33 cellular contexts compared by ENCODE assay signal in the genomic region with DNA sequence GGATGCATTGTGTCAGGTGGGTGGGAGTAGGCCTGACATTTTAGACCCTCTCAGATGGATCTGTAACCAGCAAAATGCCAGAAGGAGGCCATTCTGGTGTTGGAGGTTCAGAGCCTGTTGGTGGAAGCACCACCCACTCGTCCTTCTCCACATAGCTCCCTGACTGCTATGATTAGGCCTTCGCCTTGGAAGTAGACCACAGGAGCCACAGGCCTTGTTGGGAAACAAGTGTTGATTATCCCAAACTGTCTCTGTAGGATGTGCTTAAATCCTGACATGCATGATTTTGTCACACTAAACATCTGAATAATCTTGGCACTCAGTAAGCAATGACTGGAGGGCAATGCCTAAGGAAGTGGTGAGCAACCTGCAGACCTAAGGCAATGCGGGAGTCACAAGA.
"Had no signal": no experiment of that assay in that cellular context is flagged by ENCODE, and none has a peak within 500 bp of the region (broad histone marks: within the 10 kb centered on the region; RNA-seq: fewer than 3 reads in every experiment).

No MANE protein-coding gene starts in this region.

- H3K27ac ChIP-seq: ovary, parathyroid adenoma, psoas muscle, right lobe of liver, sigmoid colon, skin epidermis, spleen, suprapubic skin, testis, tibial artery, transverse colon, upper lobe of right lung, uterus had no signal

- H3K27me3 Mint-ChIP-seq: stimulated activated memory B cell treated with anti-CD40 and anti-IgM and Interleukin-4, amounts not matched to agents 10 μg/mL and 1 μg/mL and 100 μg/mL, for 72 hours had no signal

- H3K36me3 ChIP-seq: ovary, right lobe of liver, sigmoid colon, spleen, suprapubic skin, tibial artery, transverse colon, upper lobe of right lung, uterus had no signal

- H3K27ac Mint-ChIP-seq: naive thymus-derived CD8-positive, alpha-beta T cell; natural killer cell treated with Interleukin-12 subunit alpha and Interleukin-12 subunit beta and Interleukin-15 and Interleukin-18, amount 100 ng/mL, for 72 hours; nephron progenitor cell; progenitor cell of endocrine pancreas; stimulated activated memory B cell treated with anti-CD40 and anti-IgM and Interleukin-4, amounts not matched to agents 10 μg/mL and 1 μg/mL and 100 μg/mL, for 72 hours; stimulated activated naive CD8-positive, alpha-beta T cell treated with anti-CD3 and anti-CD28 coated beads, Interleukin-15, amount 100 ng/mL, for 72 hours; type B pancreatic cell had no signal

- H3K4me1 Mint-ChIP-seq: naive thymus-derived CD8-positive, alpha-beta T cell; neural crest cell; stimulated activated memory B cell treated with anti-CD40 and anti-IgM and Interleukin-4, amounts not matched to agents 10 μg/mL and 1 μg/mL and 100 μg/mL, for 72 hours had no signal

- H3K4me3 Mint-ChIP-seq: naive thymus-derived CD8-positive, alpha-beta T cell; natural killer cell treated with Interleukin-12 subunit alpha and Interleukin-12 subunit beta and Interleukin-15 and Interleukin-18, amount 100 ng/mL, for 72 hours; nephron progenitor cell; neural crest cell; stimulated activated memory B cell treated with anti-CD40 and anti-IgM and Interleukin-4, amounts not matched to agents 10 μg/mL and 1 μg/mL and 100 μg/mL, for 72 hours; stimulated activated naive CD8-positive, alpha-beta T cell treated with anti-CD3 and anti-CD28 coated beads, Interleukin-15, amount 100 ng/mL, for 72 hours; type B pancreatic cell had no signal

- H3K79me2 ChIP-seq: parathyroid adenoma had no signal

- H2AFZ ChIP-seq: parathyroid adenoma had no signal

- H3K9ac ChIP-seq: parathyroid adenoma had no signal

- H3K4me3 ChIP-seq: ovary, psoas muscle, right lobe of liver, sigmoid colon, skin epidermis, smooth muscle cell, spleen, suprapubic skin, testis, tibial artery, transverse colon, upper lobe of right lung, uterus had no signal

- H3K4me2 ChIP-seq: smooth muscle cell had no signal

- H3K27me3 ChIP-seq: ovary, right lobe of liver, sigmoid colon, spleen, suprapubic skin, testis, tibial artery, transverse colon, upper lobe of right lung, uterus had no signal

- H3K36me3 Mint-ChIP-seq: natural killer cell treated with Interleukin-12 subunit alpha and Interleukin-12 subunit beta and Interleukin-15 and Interleukin-18, amount 100 ng/mL, for 72 hours; type B pancreatic cell had no signal

- H3K9me3 Mint-ChIP-seq: natural killer cell treated with Interleukin-12 subunit alpha and Interleukin-12 subunit beta and Interleukin-15 and Interleukin-18, amount 100 ng/mL, for 72 hours had no signal

- ATAC-seq: naive thymus-derived CD8-positive, alpha-beta T cell; natural killer cell treated with Interleukin-12 subunit alpha and Interleukin-12 subunit beta and Interleukin-15 and Interleukin-18, amount 100 ng/mL, for 72 hours; psoas muscle; right cardiac atrium; right lobe of liver; stimulated activated memory B cell treated with anti-CD40 and anti-IgM and Interleukin-4, amounts not matched to agents 10 μg/mL and 1 μg/mL and 100 μg/mL, for 72 hours; stimulated activated naive CD8-positive, alpha-beta T cell treated with anti-CD3 and anti-CD28 coated beads, Interleukin-15, amount 100 ng/mL, for 72 hours; stimulated activated naive CD8-positive, alpha-beta T cell treated with anti-CD3 and anti-CD28 coated beads, Interleukin-15, Interleukin-2, amounts not matched to agents 100 U/mL and 50 U/mL, for 24 hours; upper lobe of right lung had no signal

- H3K9me3 ChIP-seq: ovary, right lobe of liver, suprapubic skin, testis, transverse colon, upper lobe of right lung, uterus had no signal

- DNase-seq: naive thymus-derived CD8-positive, alpha-beta T cell; nephron progenitor cell; occipital lobe; ovary; posterior cingulate gyrus; psoas muscle; right cardiac atrium; right lobe of liver; sigmoid colon; spleen; stimulated activated CD4-positive, alpha-beta T cell treated with anti-CD3 and anti-CD28 coated beads, Interleukin-12 subunit alpha, Interleukin-12 subunit beta, amount 100 ng/mL, for 4 hours; stimulated activated CD4-positive, alpha-beta T cell treated with anti-CD3 and anti-CD28 coated beads, Interleukin-1b, Interleukin-23, amount 100 ng/mL, for 48 hours; stimulated activated CD4-positive, alpha-beta T cell treated with anti-CD3 and anti-CD28 coated beads, Interleukin-4, amount 100 ng/mL, for 1 hour; stimulated activated CD4-positive, alpha-beta T cell treated with anti-CD3 and anti-CD28 coated beads, Interleukin-4, amount 100 ng/mL, for 4 hours; stimulated activated CD8-positive, alpha-beta memory T cell treated with anti-CD3 and anti-CD28 coated beads, Interleukin-4, amount 100 ng/mL, for 48 hours; stimulated activated naive CD4-positive, alpha-beta T cell; stimulated activated naive CD8-positive, alpha-beta T cell treated with anti-CD3 and anti-CD28 coated beads, Interleukin-15, amount 100 ng/mL, for 72 hours; stimulated activated naive CD8-positive, alpha-beta T cell treated with anti-CD3 and anti-CD28 coated beads, Interleukin-15, Interleukin-2, amounts not matched to agents 100 U/mL and 50 U/mL, for 24 hours; substantia nigra; testis; tibial artery; transverse colon; upper lobe of right lung; uterus had no signal

- H3K4me1 ChIP-seq: parathyroid adenoma, psoas muscle, right lobe of liver, sigmoid colon, testis, tibial artery, transverse colon, upper lobe of right lung, uterus had no signal
